ENCODE assay signal across 25 cellular contexts in genomic region chr10:122740640-122741039, GRCh38.
DNase-seq lines count a peak whose midpoint lies in the region; TF ChIP-seq lines count a peak whose summit lies in the region.
"Had no signal": no experiment of that assay in that cellular context is flagged by ENCODE, and none has a peak within 500 bp of the region (broad histone marks: within the 10 kb centered on the region; RNA-seq: fewer than 3 reads in every experiment).

No MANE protein-coding gene starts in this region.

- TF ChIP-seq CTCF in choroid plexus epithelial cell (conservative IDR thresholded peaks at IDR 0.05; ENCODE audit: low read depth, low read length), result no peak

- DNase-seq in DMS53 (lab: John Stamatoyannopoulos, UW) (peak; percentile 43), DMS53 treated with DMSO at 0.1 percent for 48 hours (lab: John Stamatoyannopoulos, UW; ENCODE audit: unreplicated experiment) (no peak), EL (peak; percentile 4), NCI-H524 (lab: John Stamatoyannopoulos, UW) (peak; percentile 33 to 54), choroid plexus epithelial cell (ENCODE audit: low read depth) (peak; percentile 2), GDM1 (lab: John Stamatoyannopoulos, UW) (no peak), NCI-H2081 (lab: John Stamatoyannopoulos, UW) (no peak), NCI-H446 (lab: John Stamatoyannopoulos, UW) (no peak)
- DNase-seq: activated CD4-positive, alpha-beta T cell treated with anti-CD3 and anti-CD28 coated beads for 36 hours; activated CD8-positive, alpha-beta memory T cell treated with anti-CD3 and anti-CD28 coated beads, Interleukin-2, amount 50 U/mL, for 48 hours; activated CD8-positive, alpha-beta T cell treated with anti-CD3 and anti-CD28 coated beads for 36 hours; activated naive CD4-positive, alpha-beta T cell treated with anti-CD3 and anti-CD28 coated beads for 36 hours; dorsolateral prefrontal cortex; foreskin fibroblast; GF-D8; naive B cell; NCI-H1417 treated with DMSO at 0.1 percent for 48 hours; NCI-H2107; NCI-H510A; PC-9; stimulated activated CD8-positive, alpha-beta memory T cell treated with anti-CD3 and anti-CD28 coated beads, Interleukin-4, amount 100 ng/mL, for 48 hours; stimulated activated naive CD8-positive, alpha-beta T cell treated with anti-CD3 and anti-CD28 coated beads, Interleukin-15, amount 100 ng/mL, for 72 hours had no signal

- no peak overlapping the region for H3K4me3 ChIP-seq in choroid plexus epithelial cell (ENCODE audit: low read depth, low read length)
- H3K4me3 ChIP-seq: dorsolateral prefrontal cortex, esophagus muscularis mucosa, PC-9, smooth muscle cell, vagina had no signal

Comparison
In these comparisons a context has a peak if more than half of its experiments do, and no peak if none do; other contexts are left out.
1. DNase-seq: peak in DMS53 (single experiment), EL (single experiment), NCI-H524 (2 of 2) and choroid plexus epithelial cell (single experiment); none in DMS53 treated with DMSO at 0.1 percent for 48 hours (single experiment), GDM1 (single experiment), NCI-H2081 (0 of 2) and NCI-H446 (0 of 2).